In genomic region chr4:118762146-118762545, GRCh38 we compare ENCODE assay signal across 25 cellular contexts.
DNase-seq lines count a peak whose midpoint lies in the region; ATAC-seq, FAIRE-seq and TF ChIP-seq lines count a peak whose summit lies in the region.
"Had no signal": no experiment of that assay in that cellular context is flagged by ENCODE, and none has a peak within 500 bp of the region (broad histone marks: within the 10 kb centered on the region; RNA-seq: fewer than 3 reads in every experiment).

No MANE protein-coding gene starts in this region.

- H4K20me1 ChIP-seq in HepG2 (ENCODE audit: insufficient read depth, low read length) (peaks cover 3% of the 10 kb centered on the region; the same call in 1 of the 2 replicates), smooth muscle cell (ENCODE audit: low read depth) (peaks cover 99% of the 10 kb centered on the region)

- H3K4me3 ChIP-seq in liver (ENCODE audit: low read depth in 1 of 3, low read length in 3 of 3) (no peak overlapping the region), HepG2 (replicated peaks in 1 of 3; ENCODE audit: insufficient read depth in 1 of 3, low read depth in 2 of 3, low read length in 3 of 3) (no peak overlapping the region), gastroesophageal sphincter (no peak overlapping the region), smooth muscle cell (no peak overlapping the region)
- H3K4me3 ChIP-seq: skin epidermis had no signal

- H3K9me3 ChIP-seq in liver (ENCODE audit: control insufficient read depth in 4 of 4, low read length in 3 of 4) (no peaks in the 10 kb centered on the region), HepG2 (ENCODE audit: low read length) (no peaks in the 10 kb centered on the region), gastroesophageal sphincter (no peaks in the 10 kb centered on the region), smooth muscle cell (replicated peaks; ENCODE audit: low read depth) (no peaks in the 10 kb centered on the region)

- H3K36me3 ChIP-seq in liver (ENCODE audit: control insufficient read depth in 4 of 4, insufficient read depth in 3 of 4, low read depth in 1 of 4, low read length in 3 of 4) (peaks cover 7 to 31% (median 24%) of the 10 kb centered on the region in 4 donors), HepG2 (replicated peaks in 1 of 2; ENCODE audit: control insufficient read depth in 1 of 2, insufficient read depth in 2 of 2, low read length in 2 of 2) (peaks cover 14 to 59% of the 10 kb centered on the region in 2 experiments), gastroesophageal sphincter (peaks cover 0 to 13% of the 10 kb centered on the region in 2 donors), smooth muscle cell (ENCODE audit: low read depth) (peaks cover 27% of the 10 kb centered on the region)

- CTCF ChIA-PET in HepG2 (lab: Yijun Ruan, JAX; ENCODE audit: low intra/inter-chr PET ratio, low total read pairs) = no interaction called here

- ATAC-seq in HepG2 = no peak
- ATAC-seq in gastroesophageal sphincter = no peak
- ATAC-seq in GM18520 (IDR thresholded peaks at IDR 0.05; ENCODE audit: unreplicated experiment) = no peak
- no peak for ATAC-seq in HG02642 (IDR thresholded peaks at IDR 0.05; ENCODE audit: poor library complexity, unreplicated experiment)
- ATAC-seq: activated naive CD4-positive, alpha-beta T cell treated with anti-CD3 and anti-CD28 coated beads, Interleukin-2, amount 50 U/mL, for 72 hours; HCT116; naive thymus-derived CD8-positive, alpha-beta T cell had no signal

- no peak for TF ChIP-seq RAD21 in liver (IDR thresholded peaks at IDR 0.05)
- TF ChIP-seq RAD21 in HepG2 (CRISPR knock-in tag; IDR thresholded peaks at IDR 0.05) = no peak

- H3K9ac ChIP-seq in liver (ENCODE audit: low read depth in 1 of 2, low read length in 2 of 2) (no peak overlapping the region), HepG2 (ENCODE audit: insufficient read depth, low read depth, low read length) (no peak overlapping the region), smooth muscle cell (ENCODE audit: low read depth) (no peak overlapping the region)

- 84% methylated on average over 5 of the region's 5 CpGs for WGBS in liver
- WGBS in HepG2 (ENCODE audit: low lambda C conversion rate) = 96% methylated on average over 5 of the region's 5 CpGs
- WGBS in gastroesophageal sphincter (ENCODE audit: low coverage in 1 of 2), 2 donors = 25 to 36% methylated on average over 5 of the region's 5 CpGs
- 81% methylated on average over 5 of the region's 5 CpGs for WGBS in smooth muscle cell (ENCODE audit: low lambda C conversion rate)

- H3K4me1 ChIP-seq in liver (ENCODE audit: control insufficient read depth in 4 of 4, insufficient read depth in 4 of 4, low read length in 3 of 4) = peaks cover 0 to 35% (median 23%) of the 10 kb centered on the region in 4 donors
- H3K4me1 ChIP-seq in HepG2 (ENCODE audit: insufficient read depth, low read length) = peaks cover 25% of the 10 kb centered on the region
- peaks cover 40 to 100% (median 60%) of the 10 kb centered on the region in 3 donors for H3K4me1 ChIP-seq in gastroesophageal sphincter
- no peaks in the 10 kb centered on the region for H3K4me1 ChIP-seq in smooth muscle cell (ENCODE audit: low read depth)

- in situ Hi-C loops in HepG2 (cut with HindIII; ENCODE audit: extremely low pct_ligation_motif_present, low pct_unique_long_range_greater_than_20kb) = no loop called here

- BruUV-seq in HepG2 (replicated peaks; lab: Mats Ljungman, UMichigan) = no TSS peak

- H2AFZ ChIP-seq in HepG2 (ENCODE audit: low read length) (no peak overlapping the region), smooth muscle cell (ENCODE audit: low read depth) (no peak overlapping the region)

- TF ChIP-seq CTCF in liver (IDR thresholded peaks at IDR 0.05; ENCODE audit: low read depth, low read length, missing input control) (no peak), HepG2 (CRISPR knock-in tag; IDR thresholded peaks at IDR 0.05) (no peak), gastroesophageal sphincter (IDR thresholded peaks at IDR 0.05) (no peak), smooth muscle cell (IDR thresholded peaks at IDR 0.05; ENCODE audit: borderline replicate concordance, insufficient read depth, poor library complexity, severe bottlenecking) (no peak)

- H3K4me2 ChIP-seq in HepG2 (ENCODE audit: low read depth, low read length) = no peak overlapping the region
- no peak overlapping the region for H3K4me2 ChIP-seq in smooth muscle cell

- H3K27me3 ChIP-seq in liver (ENCODE audit: control insufficient read depth in 4 of 4, insufficient read depth in 4 of 4, low read length in 3 of 4) = no peaks in the 10 kb centered on the region
- no peaks in the 10 kb centered on the region for H3K27me3 ChIP-seq in HepG2 (ENCODE audit: control insufficient read depth in 1 of 2, insufficient read depth in 2 of 2, low read length in 2 of 2)
- H3K27me3 ChIP-seq in gastroesophageal sphincter = no peaks in the 10 kb centered on the region
- no peaks in the 10 kb centered on the region for H3K27me3 ChIP-seq in smooth muscle cell (ENCODE audit: low read depth)

- no peak for FAIRE-seq in HepG2 (lab: Jason Lieb, UNC)
- FAIRE-seq: colon had no signal

- DNase-seq in HepG2 (ENCODE audit: low spot score) (no peak), smooth muscle cell (lab: John Stamatoyannopoulos, UW; ENCODE audit: unreplicated experiment) (no peak), NCI-H82 (lab: John Stamatoyannopoulos, UW) (no peak)
- no peak for DNase-seq in central memory CD4-positive, alpha-beta T cell
- DNase-seq: ACHN; activated CD4-positive, CD25-positive, alpha-beta regulatory T cell treated with anti-CD3 and anti-CD28 coated beads, Interleukin-2, amount 50 U/mL, for 72 hours; C1 segment of cervical spinal cord; Calu3; endodermal cell; hippocampal formation; Kasumi-1; naive thymus-derived CD8-positive, alpha-beta T cell; NCI-H1092 treated with DMSO at 0.1 percent for 48 hours; NCI-H510A; posterior cingulate gyrus; RPMI8226; stimulated activated CD4-positive, alpha-beta T cell treated with anti-CD3 and anti-CD28 coated beads, Interleukin-4, amount 100 ng/mL, for 1 hour had no signal

- H3K27ac ChIP-seq in liver (ENCODE audit: low read depth in 1 of 2, low read length in 2 of 2) (peak overlapping the region; percentile 31 to 34), HepG2 (ENCODE audit: extremely low read length, insufficient read depth, low read length) (no peak overlapping the region), gastroesophageal sphincter (peak overlapping the region; percentile 80 to 96 (median 84)), smooth muscle cell (ENCODE audit: low read depth) (peak overlapping the region; percentile 37)

- TF ChIP-seq EP300 in HepG2 (IDR thresholded peaks at IDR 0.05; ENCODE audit: low read depth in 2 of 2, low read length in 2 of 2) (no peak), HepG2 (CRISPR knock-in tag; IDR thresholded peaks at IDR 0.05; ENCODE audit: borderline replicate concordance) (no peak), gastroesophageal sphincter (IDR thresholded peaks at IDR 0.05) (no peak)

- TF ChIP-seq POLR2A in HepG2 (IDR thresholded peaks at IDR 0.05; ENCODE audit: insufficient read depth in 1 of 2, low read depth in 2 of 2, low read length in 2 of 2) = no peak
- no peak for TF ChIP-seq POLR2A in gastroesophageal sphincter (IDR thresholded peaks at IDR 0.05)

- POLR2A ChIA-PET in HepG2 (lab: Yijun Ruan, JAX) = no interaction called here

- intact Hi-C loops in HepG2 (cut with micrococcal nuclease; ENCODE audit: unreplicated experiment) = no loop called here

- H3K79me2 ChIP-seq in HepG2 (ENCODE audit: insufficient read depth, low read length) = no peaks in the 10 kb centered on the region
- peaks cover 69% of the 10 kb centered on the region for H3K79me2 ChIP-seq in smooth muscle cell (ENCODE audit: low read depth)

- H3F3A ChIP-seq in smooth muscle cell (ENCODE audit: low read depth) = peaks cover 48% of the 10 kb centered on the region

TF ChIP-seq in liver, 16 proteins besides CTCF, POLR2A, EP300 and RAD21 (continues in another document):
- TF ChIP-seq NR2F2 (IDR thresholded peaks at IDR 0.05) (no peak), YY1 (IDR thresholded peaks at IDR 0.05) (no peak), MAX (IDR thresholded peaks at IDR 0.05) (no peak)
- TF ChIP-seq, protein P1, sequence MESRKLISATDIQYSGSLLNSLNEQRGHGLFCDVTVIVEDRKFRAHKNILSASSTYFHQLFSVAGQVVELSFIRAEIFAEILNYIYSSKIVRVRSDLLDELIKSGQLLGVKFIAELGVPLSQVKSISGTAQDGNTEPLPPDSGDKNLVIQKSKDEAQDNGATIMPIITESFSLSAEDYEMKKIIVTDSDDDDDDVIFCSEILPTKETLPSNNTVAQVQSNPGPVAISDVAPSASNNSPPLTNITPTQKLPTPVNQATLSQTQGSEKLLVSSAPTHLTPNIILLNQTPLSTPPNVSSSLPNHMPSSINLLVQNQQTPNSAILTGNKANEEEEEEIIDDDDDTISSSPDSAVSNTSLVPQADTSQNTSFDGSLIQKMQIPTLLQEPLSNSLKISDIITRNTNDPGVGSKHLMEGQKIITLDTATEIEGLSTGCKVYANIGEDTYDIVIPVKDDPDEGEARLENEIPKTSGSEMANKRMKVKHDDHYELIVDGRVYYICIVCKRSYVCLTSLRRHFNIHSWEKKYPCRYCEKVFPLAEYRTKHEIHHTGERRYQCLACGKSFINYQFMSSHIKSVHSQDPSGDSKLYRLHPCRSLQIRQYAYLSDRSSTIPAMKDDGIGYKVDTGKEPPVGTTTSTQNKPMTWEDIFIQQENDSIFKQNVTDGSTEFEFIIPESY (IDR thresholded peaks at IDR 0.05) = no peak

TF ChIP-seq in HepG2, 621 proteins besides CTCF, POLR2A, EP300 and RAD21:
- TF ChIP-seq, protein P2, sequence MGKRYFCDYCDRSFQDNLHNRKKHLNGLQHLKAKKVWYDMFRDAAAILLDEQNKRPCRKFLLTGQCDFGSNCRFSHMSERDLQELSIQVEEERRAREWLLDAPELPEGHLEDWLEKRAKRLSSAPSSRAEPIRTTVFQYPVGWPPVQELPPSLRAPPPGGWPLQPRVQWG (CRISPR knock-in tag; IDR thresholded peaks at IDR 0.05; ENCODE audit: borderline replicate concordance, low read depth) = no peak
- TF ChIP-seq ZZZ3 (CRISPR knock-in tag; IDR thresholded peaks at IDR 0.05; ENCODE audit: borderline replicate concordance) (no peak), ZNF556 (CRISPR knock-in tag; IDR thresholded peaks at IDR 0.05; ENCODE audit: borderline replicate concordance) (no peak), U2AF1 (optimal IDR thresholded peaks at IDR 0.05; ENCODE audit: low read depth, low read length) (no peak), ZNF337 (CRISPR knock-in tag; IDR thresholded peaks at IDR 0.05; ENCODE audit: borderline replicate concordance, low read depth) (no peak), SRSF4 (IDR thresholded peaks at IDR 0.05; ENCODE audit: low read depth, low read length, poor library complexity, severe bottlenecking) (no peak), SNAPC2 (CRISPR knock-in tag; IDR thresholded peaks at IDR 0.05) (no peak), FOXP1 (IDR thresholded peaks at IDR 0.05) (no peak), FOXP1 (CRISPR knock-in tag; IDR thresholded peaks at IDR 0.05) (no peak), KLF6 (CRISPR knock-in tag; IDR thresholded peaks at IDR 0.05) (no peak), ZNF816 (CRISPR knock-in tag; IDR thresholded peaks at IDR 0.05; ENCODE audit: borderline replicate concordance) (no peak), NONO (IDR thresholded peaks at IDR 0.05) (no peak), NONO (CRISPR knock-in tag; conservative IDR thresholded peaks at IDR 0.05) (no peak), JUNB (CRISPR knock-in tag; IDR thresholded peaks at IDR 0.05; ENCODE audit: borderline replicate concordance) (no peak)
